1 cellular context compared by ENCODE assay signal in the genomic region with DNA sequence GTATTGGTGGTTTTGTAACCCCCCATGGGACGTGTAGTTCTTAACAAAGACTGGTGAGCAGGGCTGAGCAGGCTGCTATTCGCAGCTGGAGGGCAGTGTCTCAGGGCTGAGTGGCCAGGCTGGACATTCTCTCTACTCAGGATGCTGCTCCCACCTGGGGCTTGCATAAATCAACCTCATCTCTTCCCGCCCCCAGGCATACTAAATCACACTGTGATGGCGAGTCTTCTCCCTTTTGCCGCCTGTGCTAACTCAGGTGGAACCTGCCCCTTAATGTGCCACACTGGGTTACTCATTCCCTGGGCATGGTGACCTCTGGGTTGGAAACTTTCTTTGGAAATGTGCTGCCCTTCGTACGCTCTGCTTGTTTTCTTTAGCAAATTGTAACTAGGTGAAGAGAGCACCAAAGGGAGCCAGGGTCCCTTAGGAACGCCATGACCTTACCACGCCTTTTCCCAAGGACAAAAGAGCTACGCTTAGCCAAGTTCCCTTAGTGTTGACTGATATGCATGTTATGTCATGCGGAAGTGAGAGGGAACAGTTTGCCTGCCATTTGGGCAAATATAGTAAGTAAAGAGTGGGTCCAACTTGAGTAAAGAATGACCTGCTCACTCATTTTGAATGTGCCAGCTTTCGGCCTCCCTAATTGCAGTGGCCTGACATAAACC.
TF ChIP-seq lines count a peak whose summit lies in the region.

No MANE protein-coding gene starts in this region.

TF ChIP-seq in H1, 55 proteins besides CTCF, POLR2A, EP300 and RAD21:
- TF ChIP-seq POLR2AphosphoS5 (IDR thresholded peaks at IDR 0.05; ENCODE audit: low read depth, low read length) (0 out of 2 replicates have a peak, but pooled peaks have one; percentile 10), KDM4A (IDR thresholded peaks at IDR 0.05; ENCODE audit: low read depth, low read length, severe bottlenecking) (no peak), CREB1 (IDR thresholded peaks at IDR 0.05) (no peak), SP4 (IDR thresholded peaks at IDR 0.05; ENCODE audit: low read length) (no peak), RFX5 (IDR thresholded peaks at IDR 0.05; ENCODE audit: borderline replicate concordance, low read depth, low read length) (no peak), KDM5A (IDR thresholded peaks at IDR 0.05; ENCODE audit: low read length) (no peak), BRCA1 (IDR thresholded peaks at IDR 0.05; ENCODE audit: low read depth, low read length) (no peak)
